ENCODE assay signal across 8 cellular contexts in genomic region chr17:29625037-29625750, GRCh38. TPM values are rescaled to one million over a fixed set of nuclear protein-coding genes. Genes with fewer than 3 reads are reported as not detected.
DNase-seq lines count a peak whose midpoint lies in the region; ATAC-seq and TF ChIP-seq lines count a peak whose summit lies in the region.

No MANE protein-coding gene starts in this region.

- H3K4me3 Mint-ChIP-seq in activated T-cell treated with anti-CD3 and anti-CD28 coated beads, Interleukin-2, amount 50 U/mL, for 4 hours: no peak overlapping the region

- ATAC-seq in HG03354 (IDR thresholded peaks at IDR 0.05; ENCODE audit: poor library complexity, severe bottlenecking, unreplicated experiment): no peak
- ATAC-seq in activated T-cell treated with anti-CD3 and anti-CD28 coated beads, Interleukin-2, amount 50 U/mL, for 4 hours: no peak

- H4K20me1 ChIP-seq in osteoblast (ENCODE audit: insufficient read depth, low read length): peaks cover 9% of the 10 kb centered on the region

- H3K27ac ChIP-seq in osteoblast (ENCODE audit: low read depth, low read length): no peak overlapping the region

- H3K9me3 Mint-ChIP-seq in activated T-cell treated with anti-CD3 and anti-CD28 coated beads, Interleukin-2, amount 50 U/mL, for 4 hours: no peaks in the 10 kb centered on the region

- DNase-seq in NCI-H1436 (lab: John Stamatoyannopoulos, UW) (peak; percentile 17), NCI-H1436 treated with DMSO at 0.1 percent for 48 hours (lab: John Stamatoyannopoulos, UW) (no peak), NCI-H2227 treated with DMSO at 0.1 percent for 48 hours (lab: John Stamatoyannopoulos, UW) (peak; percentile 25), epithelial cell of esophagus (ENCODE audit: low read depth) (peak; percentile 70), osteoblast (ENCODE audit: insufficient read length, low spot score, missing footprints) (peak; percentile 89), NOMO-1 (lab: John Stamatoyannopoulos, UW; ENCODE audit: unreplicated experiment in 2 of 2) (no peak)
- no peak for DNase-seq in activated T-cell treated with anti-CD3 and anti-CD28 coated beads, Interleukin-2, amount 50 U/mL, for 4 hours

- H3K4me1 ChIP-seq in osteoblast (ENCODE audit: insufficient read depth, low read length): peaks cover 19% of the 10 kb centered on the region

- H3K4me2 ChIP-seq in osteoblast (ENCODE audit: insufficient read depth, low read length): peak overlapping the region; percentile 43

- no peaks in the 10 kb centered on the region for H3K9me3 ChIP-seq in osteoblast (ENCODE audit: low read depth, low read length)

- no peaks in the 10 kb centered on the region for H3K36me3 ChIP-seq in osteoblast (ENCODE audit: insufficient read depth, low read length)

- no peaks in the 10 kb centered on the region for H3K79me2 ChIP-seq in osteoblast (ENCODE audit: insufficient read depth, low read length)

- H2AFZ ChIP-seq in osteoblast (ENCODE audit: low read length): peak overlapping the region; percentile 55

- H3K4me1 Mint-ChIP-seq in activated T-cell treated with anti-CD3 and anti-CD28 coated beads, Interleukin-2, amount 50 U/mL, for 4 hours (ENCODE audit: low read depth): peaks cover 53% of the 10 kb centered on the region

- no peak for TF ChIP-seq CTCF in epithelial cell of esophagus (IDR thresholded peaks at IDR 0.05; ENCODE audit: insufficient read depth, low read depth, low read length, missing control alignments)
- no peak for TF ChIP-seq CTCF in osteoblast (IDR thresholded peaks at IDR 0.05; ENCODE audit: extremely low read depth, low read depth, low read length)

- H3K4me3 ChIP-seq in epithelial cell of esophagus (ENCODE audit: low read length) (no peak overlapping the region), osteoblast (ENCODE audit: insufficient read depth, low read length) (no peak overlapping the region)

- H3K27me3 ChIP-seq in osteoblast (ENCODE audit: insufficient read depth, low read length): no peaks in the 10 kb centered on the region

- peaks cover 2% of the 10 kb centered on the region for H3K36me3 Mint-ChIP-seq in activated T-cell treated with anti-CD3 and anti-CD28 coated beads, Interleukin-2, amount 50 U/mL, for 4 hours (ENCODE audit: insufficient read depth)

- no peaks in the 10 kb centered on the region for H3K27me3 Mint-ChIP-seq in activated T-cell treated with anti-CD3 and anti-CD28 coated beads, Interleukin-2, amount 50 U/mL, for 4 hours (ENCODE audit: low read depth)

RNA-seq across cellular contexts. Expression of gene CORO6, which starts 2.5 kb away (rescaled TPM):
- total RNA-seq in osteoblast: 12.7 and 20.3 TPM in 2 replicates
- 10 to 100 TPM in 2 of 3 donors, 1 to 10 TPM in 1; 9.8 to 12.3 (median 11.8) TPM for total RNA-seq in activated T-cell treated with anti-CD3 and anti-CD28 coated beads, Interleukin-2, amount 50 U/mL, for 4 hours

RNA-seq across cellular contexts. Expression of gene ANKRD13B, which starts 32.3 kb away (rescaled TPM):
- total RNA-seq in osteoblast: 13.0 and 18.5 TPM in 2 replicates
- total RNA-seq in activated T-cell treated with anti-CD3 and anti-CD28 coated beads, Interleukin-2, amount 50 U/mL, for 4 hours: 10 to 100 TPM; 33.3 to 40.7 (median 40.4) TPM

RNA-seq across cellular contexts. Expression of gene GIT1, which starts 35.7 kb away (rescaled TPM):
- total RNA-seq in osteoblast: 31.8 and 34.4 TPM in 2 replicates
- total RNA-seq in activated T-cell treated with anti-CD3 and anti-CD28 coated beads, Interleukin-2, amount 50 U/mL, for 4 hours: 10 to 100 TPM; 79.3 to 91.3 (median 90.8) TPM

RNA-seq across cellular contexts. Expression of gene TP53I13, which starts 56.7 kb away (rescaled TPM):
- total RNA-seq in osteoblast: 57.2 and 57.5 TPM in 2 replicates
- 10 to 100 TPM; 40.9 to 53.9 (median 42.1) TPM for total RNA-seq in activated T-cell treated with anti-CD3 and anti-CD28 coated beads, Interleukin-2, amount 50 U/mL, for 4 hours

RNA-seq across cellular contexts. Expression of gene ABHD15, which starts 58.4 kb away (rescaled TPM):
- 8.8 and 9.4 TPM in 2 replicates for total RNA-seq in osteoblast
- total RNA-seq in activated T-cell treated with anti-CD3 and anti-CD28 coated beads, Interleukin-2, amount 50 U/mL, for 4 hours: 10 to 100 TPM in 1 of 3 donors, 1 to 10 TPM in 2; 7.6 to 10.6 (median 9.9) TPM

Comparison
In these comparisons a context has a peak if more than half of its experiments do, and no peak if none do; other contexts are left out.
1. DNase-seq: peak in NCI-H1436 (single experiment), NCI-H2227 treated with DMSO at 0.1 percent for 48 hours (single experiment), epithelial cell of esophagus (single experiment) and osteoblast (single experiment); none in NCI-H1436 treated with DMSO at 0.1 percent for 48 hours (single experiment), NOMO-1 (0 of 2) and activated T-cell treated with anti-CD3 and anti-CD28 coated beads, Interleukin-2, amount 50 U/mL, for 4 hours (single experiment).